ENCODE assay signal across 8 cellular contexts in genomic region chr6:138774370-138774769, GRCh38. TPM values are rescaled to one million over a fixed set of nuclear protein-coding genes. Genes with fewer than 3 reads are reported as not detected.
DNase-seq lines count a peak whose midpoint lies in the region; ATAC-seq and TF ChIP-seq lines count a peak whose summit lies in the region.

No MANE protein-coding gene starts in this region.

- H3K27me3 ChIP-seq in CD4-positive, alpha-beta T cell (ENCODE audit: control insufficient read depth, insufficient read depth, low read length): no peaks in the 10 kb centered on the region
- H3K27me3 ChIP-seq in PC-9 (ENCODE audit: insufficient read depth, low read depth) (no peaks in the 10 kb centered on the region), esophagus muscularis mucosa (no peaks in the 10 kb centered on the region), neutrophil (no peaks in the 10 kb centered on the region)

- no peak overlapping the region for H3K27ac ChIP-seq in CD4-positive, alpha-beta T cell (ENCODE audit: low read depth, low read length)
- H3K27ac ChIP-seq in PC-9 (no peak overlapping the region), esophagus muscularis mucosa (replicated peaks in 1 of 4) (peak overlapping the region; percentile 91 to 95 (median 94)), neutrophil (peak overlapping the region; percentile 99)

- peak overlapping the region; percentile 98 for H3K4me3 Mint-ChIP-seq in CD4-positive, alpha-beta T cell

- peak overlapping the region; percentile 98 for H3K27ac Mint-ChIP-seq in CD4-positive, alpha-beta T cell

- peak overlapping the region; percentile 92 for H2AFZ ChIP-seq in PC-9

- no peak for TF ChIP-seq EP300 in esophagus muscularis mucosa (IDR thresholded peaks at IDR 0.05)

- H3K4me3 ChIP-seq in PC-9 (peak overlapping the region; percentile 71), esophagus muscularis mucosa (peak overlapping the region; percentile 65 to 91 (median 89)), neutrophil (ENCODE audit: low read depth in 1 of 2, low read length in 1 of 2) (peak overlapping the region; percentile 69 to 84)

- TF ChIP-seq POLR2A in esophagus muscularis mucosa (IDR thresholded peaks at IDR 0.05; ENCODE audit: low read depth): no peak

- peak overlapping the region; percentile 90 for H3K4me2 ChIP-seq in PC-9

- 21% methylated on average over 3 of the region's 3 CpGs for WGBS in esophagus muscularis mucosa

- peaks cover 47% of the 10 kb centered on the region for H3K36me3 Mint-ChIP-seq in CD4-positive, alpha-beta T cell (ENCODE audit: low read depth)

- POLR2A ChIA-PET in CD4-positive, alpha-beta T cell (lab: Charles Lee): interaction anchor here (3.3 kb wide), 1 partner anchor 600 kb away, joined by 52 read pairs; the partner anchor contains the start of gene CITED2
- POLR2A ChIA-PET in PC-9 (lab: Charles Lee; ENCODE audit: unreplicated experiment): interaction anchor here (0.7 kb wide), 1 partner anchor 218 kb away, joined by 7 read pairs; no protein-coding TSS in a partner anchor

- peaks cover 15% of the 10 kb centered on the region for H3K79me2 ChIP-seq in PC-9 (ENCODE audit: low read depth)

- H3K4me1 Mint-ChIP-seq in CD4-positive, alpha-beta T cell (ENCODE audit: low read depth): peaks cover 45% of the 10 kb centered on the region

- no peak for ATAC-seq in CD4-positive, alpha-beta T cell (ENCODE audit: poor library complexity)
- ATAC-seq in GM18873 (IDR thresholded peaks at IDR 0.05; ENCODE audit: low FRiP score, unreplicated experiment): no peak
- no peak for ATAC-seq in HG03460 (IDR thresholded peaks at IDR 0.05; ENCODE audit: unreplicated experiment)
- ATAC-seq in GM18867 (IDR thresholded peaks at IDR 0.05; ENCODE audit: unreplicated experiment): no peak

- H3K9me3 Mint-ChIP-seq in CD4-positive, alpha-beta T cell: no peaks in the 10 kb centered on the region

- BruUV-seq in PC-9 (replicated peaks; lab: Mats Ljungman, UMichigan): no TSS peak

- H3F3A ChIP-seq in PC-9 (ENCODE audit: insufficient read depth, low read depth): peaks cover 5% of the 10 kb centered on the region; the same call in 1 of the 2 replicates

- CTCF ChIA-PET in CD4-positive, alpha-beta T cell (lab: Charles Lee): no interaction called here
- CTCF ChIA-PET in PC-9 (lab: Charles Lee): no interaction called here

- no peaks in the 10 kb centered on the region for H4K20me1 ChIP-seq in PC-9 (ENCODE audit: insufficient read depth)

- H3K9me3 ChIP-seq in CD4-positive, alpha-beta T cell (ENCODE audit: control insufficient read depth, low read length): no peaks in the 10 kb centered on the region
- H3K9me3 ChIP-seq in PC-9 (ENCODE audit: insufficient read depth, low read depth): no peaks in the 10 kb centered on the region
- H3K9me3 ChIP-seq in esophagus muscularis mucosa: no peaks in the 10 kb centered on the region
- no peaks in the 10 kb centered on the region for H3K9me3 ChIP-seq in neutrophil

- H3K36me3 ChIP-seq in PC-9 (ENCODE audit: low read depth) (no peaks in the 10 kb centered on the region), esophagus muscularis mucosa (peaks cover 0 to 37% (median 30%) of the 10 kb centered on the region in 4 donors), neutrophil (peaks cover 7% of the 10 kb centered on the region)

- H3K4me1 ChIP-seq in PC-9 (replicated peaks; ENCODE audit: insufficient read depth): peaks cover 18% of the 10 kb centered on the region
- H3K4me1 ChIP-seq in esophagus muscularis mucosa: peaks cover 18 to 25% (median 22%) of the 10 kb centered on the region in 4 donors
- peaks cover 13 to 16% of the 10 kb centered on the region in 2 experiments for H3K4me1 ChIP-seq in neutrophil (ENCODE audit: control insufficient read depth in 1 of 2, insufficient read depth in 1 of 2, low read depth in 1 of 2, low read length in 1 of 2)

- DNase-seq in CD4-positive, alpha-beta T cell: no peak
- no peak for DNase-seq in PC-9
- no peak for DNase-seq in esophagus muscularis mucosa (ENCODE audit: extremely low spot score)
- no peak for DNase-seq in T-helper 9 cell

- no peak for TF ChIP-seq CTCF in CD4-positive, alpha-beta T cell (IDR thresholded peaks at IDR 0.05)
- TF ChIP-seq CTCF in PC-9 (conservative IDR thresholded peaks at IDR 0.05) (no peak), esophagus muscularis mucosa (IDR thresholded peaks at IDR 0.05) (no peak), neutrophil (IDR thresholded peaks at IDR 0.05) (no peak)

- H3K9me2 ChIP-seq in PC-9 (ENCODE audit: insufficient read depth): no peaks in the 10 kb centered on the region

- H3K27me3 Mint-ChIP-seq in CD4-positive, alpha-beta T cell: no peaks in the 10 kb centered on the region

- intact Hi-C loops in CD4-positive, alpha-beta T cell (cut with DNase I, micrococcal nuclease): loop anchor here (5.0 to 10.0 kb wide), 5 partner anchors 213 to 1560 kb away; partner anchors contain the start of genes ABRACL (in 1 of the 2), HEBP2 (in 1 of the 2), IFNGR1 (in 1 of the 2) and REPS1 (in 1 of the 2)
- intact Hi-C loops in PC-9 (cut with micrococcal nuclease; ENCODE audit: unreplicated experiment) (no loop called here), esophagus muscularis mucosa (cut with DNase I) (no loop called here)

RNA-seq across cellular contexts. Expression of gene CCDC28A, which starts 0.8 kb away (rescaled TPM):
- 10 to 100 TPM; 36.9 to 37.2 TPM for total RNA-seq in CD4-positive, alpha-beta T cell
- total RNA-seq in PC-9 (2021) (10.1 and 12.3 TPM in 2 replicates), esophagus muscularis mucosa (10 to 100 TPM; 18.3 to 26.0 (median 22.1) TPM)

RNA-seq across cellular contexts. Expression of gene ECT2L, which starts 21.5 kb away (rescaled TPM):
- not detected for total RNA-seq in CD4-positive, alpha-beta T cell
- total RNA-seq in PC-9 (2021) (not detected in 2 replicates), esophagus muscularis mucosa (under 1 TPM; 0.17 to 0.42 (median 0.21) TPM)

Comparison
In these comparisons a context has a peak if more than half of its experiments do, and no peak if none do; other contexts are left out.
1. H3K27ac ChIP-seq: peak in esophagus muscularis mucosa (4 of 4) and neutrophil (single experiment); none in CD4-positive, alpha-beta T cell (single experiment) and PC-9 (single experiment).
2. intact Hi-C loops: an anchor here in CD4-positive, alpha-beta T cell (5.0 to 10.0 kb wide); none called in PC-9 and esophagus muscularis mucosa.
3. Peak in every context shown above with its lines, with median percentiles within 50 percentile points of each other: H3K4me3 ChIP-seq.